In genomic region chr5:43019615-43020293, GRCh38 we compare ENCODE assay signal across 8 cellular contexts. TPM values are rescaled to one million over a fixed set of nuclear protein-coding genes. Genes with fewer than 3 reads are reported as not detected.
DNase-seq lines count a peak whose midpoint lies in the region; ATAC-seq, FAIRE-seq and TF ChIP-seq lines count a peak whose summit lies in the region.

No MANE protein-coding gene starts in this region.

- H3K27me3 Mint-ChIP-seq in astrocyte (ENCODE audit: low read depth, unreplicated experiment): peaks cover 56% of the 10 kb centered on the region

- H3K9me3 ChIP-seq in astrocyte (ENCODE audit: insufficient read depth, low read depth, low read length): no peaks in the 10 kb centered on the region

- H3K9me3 Mint-ChIP-seq in astrocyte (ENCODE audit: unreplicated experiment): peaks cover 7% of the 10 kb centered on the region

- peaks cover 22% of the 10 kb centered on the region for H3K79me2 ChIP-seq in astrocyte (ENCODE audit: insufficient read depth, low read length)

- H3K4me2 ChIP-seq in astrocyte (ENCODE audit: low read length): peak overlapping the region; percentile 97

- peak overlapping the region; percentile 61 for H2AFZ ChIP-seq in astrocyte (ENCODE audit: low read depth, low read length)

- H3K36me3 Mint-ChIP-seq in astrocyte (ENCODE audit: low read depth, unreplicated experiment): no peaks in the 10 kb centered on the region

- FAIRE-seq in astrocyte (lab: Jason Lieb, UNC): no peak

- peaks cover 13% of the 10 kb centered on the region for H3K4me1 ChIP-seq in astrocyte (ENCODE audit: insufficient read depth, low read length)

- no peak overlapping the region for H3K27ac Mint-ChIP-seq in astrocyte (ENCODE audit: unreplicated experiment)

- H3K4me1 Mint-ChIP-seq in astrocyte (ENCODE audit: low read depth, unreplicated experiment): peaks cover 5% of the 10 kb centered on the region

- DNase-seq in NCI-H1417 (lab: John Stamatoyannopoulos, UW): peak; percentile 79 to 96 (median 93)
- peak; percentile 83 for DNase-seq in T follicular helper cell (ENCODE audit: low read depth)
- peak; percentile 87 for DNase-seq in astrocyte (ENCODE audit: low read depth)
- peak; percentile 91 for DNase-seq in iris pigment epithelial cell (ENCODE audit: low read depth)
- peak; percentile 45 to 61 for DNase-seq in stimulated activated CD4-positive, alpha-beta T cell treated with anti-CD3 and anti-CD28 coated beads, Interleukin-1b, Interleukin-23, amount 100 ng/mL, for 1 hour (ENCODE audit: low read depth in 2 of 2)
- DNase-seq in cerebellum (ENCODE audit: low spot score): no peak

- H3K9ac ChIP-seq in astrocyte (ENCODE audit: low read length): peak overlapping the region; percentile 91

- H3K27ac ChIP-seq in astrocyte (ENCODE audit: low read depth, low read length): peak overlapping the region; percentile 70

- no peaks in the 10 kb centered on the region for H3K27me3 ChIP-seq in astrocyte (ENCODE audit: insufficient read depth, low read length)

- peak; percentile 63 for TF ChIP-seq CTCF in astrocyte (IDR thresholded peaks at IDR 0.05; ENCODE audit: insufficient read depth, low read depth, low read length)

- H4K20me1 ChIP-seq in astrocyte (ENCODE audit: insufficient read depth, low read length): no peaks in the 10 kb centered on the region

- peak overlapping the region; percentile 76 for H3K4me3 Mint-ChIP-seq in astrocyte (ENCODE audit: unreplicated experiment)

- no peaks in the 10 kb centered on the region for H3K36me3 ChIP-seq in astrocyte (ENCODE audit: insufficient read depth, low read length)

- ATAC-seq in GM18502 (IDR thresholded peaks at IDR 0.05; ENCODE audit: poor library complexity, unreplicated experiment) (peak; percentile 74), HG02763 (IDR thresholded peaks at IDR 0.05; ENCODE audit: unreplicated experiment) (peak; percentile 72)

- peak overlapping the region; percentile 85 for H3K4me3 ChIP-seq in astrocyte (ENCODE audit: insufficient read depth, low read depth, low read length)

RNA-seq across cellular contexts. Expression of gene ANXA2R, which starts 20.4 kb away (rescaled TPM):
- total RNA-seq in astrocyte (0.50 and 0.77 TPM in 2 replicates), cerebellum (2.9 TPM)
